ENCODE assay signal across 9 cellular contexts in genomic region chr2:3493610-3493997, GRCh38. TPM values are rescaled to one million over a fixed set of nuclear protein-coding genes. Genes with fewer than 3 reads are reported as not detected.
DNase-seq lines count a peak whose midpoint lies in the region; ATAC-seq, FAIRE-seq and TF ChIP-seq lines count a peak whose summit lies in the region.
"Had no signal": no experiment of that assay in that cellular context is flagged by ENCODE, and none has a peak within 500 bp of the region (broad histone marks: within the 10 kb centered on the region; RNA-seq: fewer than 3 reads in every experiment).

No MANE protein-coding gene starts in this region.

- H3K79me2 ChIP-seq in GM23338 (replicated peaks; ENCODE audit: insufficient read depth), result no peaks in the 10 kb centered on the region

- H3K36me3 Mint-ChIP-seq in GM23338 (ENCODE audit: low read depth), result peaks cover 23% of the 10 kb centered on the region
- H3K36me3 Mint-ChIP-seq in activated CD8-positive, alpha-beta memory T cell treated with anti-CD3 and anti-CD28 coated beads, Interleukin-2, amount 10 ng/mL, durations not matched to agents 7 days and 5 days, result peaks cover 2% of the 10 kb centered on the region
- peaks cover 9% of the 10 kb centered on the region for H3K36me3 Mint-ChIP-seq in activated naive CD4-positive, alpha-beta T cell treated with anti-CD3 and anti-CD28 coated beads, Interleukin-2, amount 10 ng/mL, durations not matched to agents 7 days and 5 days

- no peak overlapping the region for H2AFZ ChIP-seq in GM23338

- H3K27me3 Mint-ChIP-seq in GM23338 (ENCODE audit: insufficient read depth, low read depth, poor library complexity), result peaks cover 9% of the 10 kb centered on the region
- H3K27me3 Mint-ChIP-seq in activated CD8-positive, alpha-beta memory T cell treated with anti-CD3 and anti-CD28 coated beads, Interleukin-2, amount 10 ng/mL, durations not matched to agents 7 days and 5 days, result no peaks in the 10 kb centered on the region
- H3K27me3 Mint-ChIP-seq in activated naive CD4-positive, alpha-beta T cell treated with anti-CD3 and anti-CD28 coated beads, Interleukin-2, amount 10 ng/mL, durations not matched to agents 7 days and 5 days, result no peaks in the 10 kb centered on the region

- no peak overlapping the region for H3K4me3 ChIP-seq in GM23338
- H3K4me3 ChIP-seq in retinal pigment epithelial cell (ENCODE audit: low read length), result peak overlapping the region; percentile 44

- peak; percentile 60 for DNase-seq in GM23338 (ENCODE audit: low spot score)
- DNase-seq in activated CD8-positive, alpha-beta memory T cell treated with anti-CD3 and anti-CD28 coated beads, Interleukin-2, amount 10 ng/mL, durations not matched to agents 7 days and 5 days, result no peak
- DNase-seq in left ventricle myocardium superior, result peak; percentile 63
- peak; percentile 49 for DNase-seq in retinal pigment epithelial cell (ENCODE audit: low read depth)
- no peak for DNase-seq in activated naive CD4-positive, alpha-beta T cell treated with anti-CD3 and anti-CD28 coated beads, Interleukin-2, amount 10 ng/mL, durations not matched to agents 7 days and 5 days
- DNase-seq in RCC 7860 (ENCODE audit: low spot score), result no peak
- DNase-seq in NCI-H2029 treated with DMSO at 0.1 percent for 48 hours (lab: John Stamatoyannopoulos, UW), result no peak
- DNase-seq in stimulated activated CD4-positive, alpha-beta T cell treated with anti-CD3 and anti-CD28 coated beads, Interleukin-2, amount 100 ng/mL, for 48 hours, result no peak

- no peak overlapping the region for H3K4me2 ChIP-seq in GM23338
- H3K4me2 ChIP-seq: KMS-11 had no signal

- CTCF ChIA-PET in activated CD8-positive, alpha-beta memory T cell treated with anti-CD3 and anti-CD28 coated beads, Interleukin-2, amount 10 ng/mL, durations not matched to agents 7 days and 5 days (lab: Charles Lee), result no interaction called here
- CTCF ChIA-PET in activated naive CD4-positive, alpha-beta T cell treated with anti-CD3 and anti-CD28 coated beads, Interleukin-2, amount 10 ng/mL, durations not matched to agents 7 days and 5 days (lab: Charles Lee), result no interaction called here

- 0 out of 2 replicates have a peak, but pooled peaks cover 3% of the 10 kb centered on the region for H3F3A ChIP-seq in GM23338 (replicated peaks; ENCODE audit: low read depth)

- H3K27ac Mint-ChIP-seq in GM23338, result peak overlapping the region; percentile 22; the same call in 1 of the 2 replicates
- no peak overlapping the region for H3K27ac Mint-ChIP-seq in activated CD8-positive, alpha-beta memory T cell treated with anti-CD3 and anti-CD28 coated beads, Interleukin-2, amount 10 ng/mL, durations not matched to agents 7 days and 5 days
- H3K27ac Mint-ChIP-seq in activated naive CD4-positive, alpha-beta T cell treated with anti-CD3 and anti-CD28 coated beads, Interleukin-2, amount 10 ng/mL, durations not matched to agents 7 days and 5 days, result no peak overlapping the region

- no peak overlapping the region for H3K4me3 Mint-ChIP-seq in GM23338
- H3K4me3 Mint-ChIP-seq in activated CD8-positive, alpha-beta memory T cell treated with anti-CD3 and anti-CD28 coated beads, Interleukin-2, amount 10 ng/mL, durations not matched to agents 7 days and 5 days, result no peak overlapping the region
- H3K4me3 Mint-ChIP-seq in activated naive CD4-positive, alpha-beta T cell treated with anti-CD3 and anti-CD28 coated beads, Interleukin-2, amount 10 ng/mL, durations not matched to agents 7 days and 5 days, result no peak overlapping the region

- ATAC-seq in GM23338 (peak; percentile 79), left ventricle myocardium superior (peak; percentile 86)
- peak; percentile 46 for ATAC-seq in activated CD8-positive, alpha-beta memory T cell treated with anti-CD3 and anti-CD28 coated beads, Interleukin-2, amount 10 ng/mL, durations not matched to agents 7 days and 5 days

- TF ChIP-seq CTCF in GM23338 (conservative IDR thresholded peaks at IDR 0.05; ENCODE audit: low read depth in 2 of 2) (no peak), retinal pigment epithelial cell (conservative IDR thresholded peaks at IDR 0.05; ENCODE audit: low read depth, low read length) (no peak)

- FAIRE-seq in RCC 7860 (lab: Jason Lieb, UNC), result no peak

- no peaks in the 10 kb centered on the region for H4K20me1 ChIP-seq in GM23338 (replicated peaks; ENCODE audit: insufficient read depth)

- no peaks in the 10 kb centered on the region for H3K27me3 ChIP-seq in GM23338 (ENCODE audit: insufficient read depth)

- H3K27ac ChIP-seq in GM23338 (ENCODE audit: low read depth), result no peak overlapping the region
- H3K27ac ChIP-seq: KMS-11 had no signal

- H3K9me3 Mint-ChIP-seq in GM23338, result no peaks in the 10 kb centered on the region; the same call in 2 of the 3 replicates
- H3K9me3 Mint-ChIP-seq in activated CD8-positive, alpha-beta memory T cell treated with anti-CD3 and anti-CD28 coated beads, Interleukin-2, amount 10 ng/mL, durations not matched to agents 7 days and 5 days (ENCODE audit: low read depth), result no peaks in the 10 kb centered on the region
- H3K9me3 Mint-ChIP-seq in activated naive CD4-positive, alpha-beta T cell treated with anti-CD3 and anti-CD28 coated beads, Interleukin-2, amount 10 ng/mL, durations not matched to agents 7 days and 5 days, result no peaks in the 10 kb centered on the region

- H3K36me3 ChIP-seq in GM23338 (ENCODE audit: insufficient read depth), result no peaks in the 10 kb centered on the region

- peaks cover 23% of the 10 kb centered on the region for H3K4me1 Mint-ChIP-seq in GM23338
- H3K4me1 Mint-ChIP-seq in activated CD8-positive, alpha-beta memory T cell treated with anti-CD3 and anti-CD28 coated beads, Interleukin-2, amount 10 ng/mL, durations not matched to agents 7 days and 5 days, result peaks cover 12% of the 10 kb centered on the region
- no peaks in the 10 kb centered on the region for H3K4me1 Mint-ChIP-seq in activated naive CD4-positive, alpha-beta T cell treated with anti-CD3 and anti-CD28 coated beads, Interleukin-2, amount 10 ng/mL, durations not matched to agents 7 days and 5 days

- H3K9me2 ChIP-seq in GM23338 (ENCODE audit: insufficient read depth), result no peaks in the 10 kb centered on the region

- intact Hi-C loops in left ventricle myocardium superior (cut with micrococcal nuclease), result no loop called here

- H3K4me1 ChIP-seq in GM23338 (ENCODE audit: insufficient read depth), result no peaks in the 10 kb centered on the region; the same call in 1 of the 2 replicates

TF ChIP-seq in GM23338, 12 proteins besides CTCF, POLR2A, EP300 and RAD21 (continues in another document):
- TF ChIP-seq POLR2AphosphoS5 (IDR thresholded peaks at IDR 0.05; ENCODE audit: low read depth) (no peak), JUNB (IDR thresholded peaks at IDR 0.05; ENCODE audit: unreplicated experiment) (no peak)

RNA-seq across cellular contexts. Expression of gene ADI1, which starts 25.7 kb away (rescaled TPM):
- total RNA-seq in GM23338 (2014; rRNA removed; shearing (Covaris generic)), result 16.3 and 17.3 TPM in 2 replicates
- polyA plus RNA-seq in GM23338 (2016; fragmentation: Nextera tagmentation; extraction: Ambion mirVana), result 31.9 and 34.1 TPM in 2 replicates
- total RNA-seq in activated CD8-positive, alpha-beta memory T cell treated with anti-CD3 and anti-CD28 coated beads, Interleukin-2, amount 10 ng/mL, durations not matched to agents 7 days and 5 days, result 10 to 100 TPM; 15.0 to 16.6 TPM
- 153 TPM for total RNA-seq in left ventricle myocardium superior

Comparison
In these comparisons a context has a peak if more than half of its experiments do, and no peak if none do; other contexts are left out.
1. DNase-seq: peak in GM23338 (single experiment), left ventricle myocardium superior (single experiment) and retinal pigment epithelial cell (single experiment); none in activated CD8-positive, alpha-beta memory T cell treated with anti-CD3 and anti-CD28 coated beads, Interleukin-2, amount 10 ng/mL, durations not matched to agents 7 days and 5 days (single experiment), activated naive CD4-positive, alpha-beta T cell treated with anti-CD3 and anti-CD28 coated beads, Interleukin-2, amount 10 ng/mL, durations not matched to agents 7 days and 5 days (single experiment), RCC 7860 (single experiment), NCI-H2029 treated with DMSO at 0.1 percent for 48 hours (single experiment) and stimulated activated CD4-positive, alpha-beta T cell treated with anti-CD3 and anti-CD28 coated beads, Interleukin-2, amount 100 ng/mL, for 48 hours (0 of 2).
2. Peak in every context shown above with its lines, with median percentiles within 50 percentile points of each other: ATAC-seq.